In genomic region chr19:50309396-50310125, GRCh38 we compare ENCODE assay signal across 16 cellular contexts. TPM values are rescaled to one million over a fixed set of nuclear protein-coding genes. Genes with fewer than 3 reads are reported as not detected.
DNase-seq lines count a peak whose midpoint lies in the region; ATAC-seq and TF ChIP-seq lines count a peak whose summit lies in the region.
"Had no signal": no experiment of that assay in that cellular context is flagged by ENCODE, and none has a peak within 500 bp of the region (broad histone marks: within the 10 kb centered on the region; RNA-seq: fewer than 3 reads in every experiment).

No MANE protein-coding gene starts in this region.

- no peak for TF ChIP-seq EP300 in upper lobe of left lung (IDR thresholded peaks at IDR 0.05)

- H3K14ac ChIP-seq in neuronal stem cell (ENCODE audit: low read length): no peak overlapping the region

- WGBS in neuronal stem cell (ENCODE audit: extremely low coverage in 2 of 2, insufficient read length in 2 of 2, insufficient replicate concordance in 1 of 2), 2 donors: no CpG with 5 or more reads among the region's 16 CpGs
- WGBS in upper lobe of left lung, 2 donors: 72 to 83% methylated on average over 13 to 15 of the region's 16 CpGs

- H3K18ac ChIP-seq in neuronal stem cell (ENCODE audit: low read length): no peak overlapping the region

- no peak overlapping the region for H3K4ac ChIP-seq in neuronal stem cell (ENCODE audit: low read length)

- no peak overlapping the region for H3K27ac ChIP-seq in neuronal stem cell (replicated peaks; ENCODE audit: low read length)
- H3K27ac ChIP-seq in upper lobe of right lung: no peak overlapping the region
- no peak overlapping the region for H3K27ac ChIP-seq in upper lobe of left lung
- H3K27ac ChIP-seq: BLaER1 had no signal

- H3K36me3 Mint-ChIP-seq in chondrocyte (ENCODE audit: low read depth): peaks cover 1% of the 10 kb centered on the region
- H3K36me3 Mint-ChIP-seq: CD8-positive, alpha-beta T cell had no signal

- peak overlapping the region; percentile 19 for H3K23ac ChIP-seq in neuronal stem cell (ENCODE audit: low read depth, low read length, poor library complexity)

- peaks cover 14% of the 10 kb centered on the region for H3K4me1 Mint-ChIP-seq in stimulated activated naive CD8-positive, alpha-beta T cell treated with anti-CD3 and anti-CD28 coated beads, Interleukin-15, amount 100 ng/mL, for 72 hours
- H3K4me1 Mint-ChIP-seq in chondrocyte (ENCODE audit: low read depth): peaks cover 6% of the 10 kb centered on the region

- H3K36me3 ChIP-seq in neuronal stem cell (replicated peaks in 1 of 2; ENCODE audit: control insufficient read depth in 2 of 2, insufficient read depth in 2 of 2, low read length in 2 of 2) (no peaks in the 10 kb centered on the region), upper lobe of right lung (no peaks in the 10 kb centered on the region), upper lobe of left lung (peaks cover 0 to 19% (median 7%) of the 10 kb centered on the region in 4 donors)
- H3K36me3 ChIP-seq: BLaER1 had no signal

- no peak overlapping the region for H3K4me3 Mint-ChIP-seq in stimulated activated naive CD8-positive, alpha-beta T cell treated with anti-CD3 and anti-CD28 coated beads, Interleukin-15, amount 100 ng/mL, for 72 hours
- H3K4me3 Mint-ChIP-seq in chondrocyte (ENCODE audit: unreplicated experiment): no peak overlapping the region
- H3K4me3 Mint-ChIP-seq: CD8-positive, alpha-beta T cell had no signal

- H3K9me3 Mint-ChIP-seq in stimulated activated naive CD8-positive, alpha-beta T cell treated with anti-CD3 and anti-CD28 coated beads, Interleukin-15, amount 100 ng/mL, for 72 hours: no peaks in the 10 kb centered on the region
- no peaks in the 10 kb centered on the region for H3K9me3 Mint-ChIP-seq in chondrocyte (ENCODE audit: low read depth)
- H3K9me3 Mint-ChIP-seq: CD8-positive, alpha-beta T cell had no signal

- H3K79me1 ChIP-seq in neuronal stem cell (ENCODE audit: low read depth, low read length): peaks cover 2% of the 10 kb centered on the region

- no peak overlapping the region for H3K27ac Mint-ChIP-seq in stimulated activated naive CD8-positive, alpha-beta T cell treated with anti-CD3 and anti-CD28 coated beads, Interleukin-15, amount 100 ng/mL, for 72 hours
- H3K27ac Mint-ChIP-seq in chondrocyte (ENCODE audit: unreplicated experiment): no peak overlapping the region
- H3K27ac Mint-ChIP-seq: CD8-positive, alpha-beta T cell had no signal

- H4K91ac ChIP-seq in neuronal stem cell (ENCODE audit: low read depth, low read length, poor library complexity): no peak overlapping the region

- H3K9me3 ChIP-seq in neuronal stem cell (replicated peaks in 1 of 2; ENCODE audit: control insufficient read depth in 2 of 2, insufficient read depth in 1 of 2, low read depth in 1 of 2, low read length in 2 of 2) (peaks cover 0 to 8% of the 10 kb centered on the region in 2 donors), upper lobe of right lung (no peaks in the 10 kb centered on the region), upper lobe of left lung (no peaks in the 10 kb centered on the region)
- H3K9me3 ChIP-seq: BLaER1 had no signal

- H3K27me3 Mint-ChIP-seq in stimulated activated naive CD8-positive, alpha-beta T cell treated with anti-CD3 and anti-CD28 coated beads, Interleukin-15, amount 100 ng/mL, for 72 hours: peaks cover 90% of the 10 kb centered on the region
- H3K27me3 Mint-ChIP-seq in chondrocyte (ENCODE audit: low read depth): peaks cover 57% of the 10 kb centered on the region

- H3K4me1 ChIP-seq in neuronal stem cell (ENCODE audit: control insufficient read depth in 2 of 2, insufficient read depth in 1 of 2, low read depth in 1 of 2, low read length in 2 of 2) (peaks cover 0 to 9% of the 10 kb centered on the region in 2 donors), upper lobe of right lung (no peaks in the 10 kb centered on the region), upper lobe of left lung (peaks cover 3 to 24% (median 10%) of the 10 kb centered on the region in 4 donors)
- H3K4me1 ChIP-seq: BLaER1 had no signal

- H2BK120ac ChIP-seq in neuronal stem cell (ENCODE audit: low read depth, low read length): no peak overlapping the region

- no peak overlapping the region for H2AK5ac ChIP-seq in neuronal stem cell (ENCODE audit: low read depth, low read length)

- no peak overlapping the region for H2BK12ac ChIP-seq in neuronal stem cell (ENCODE audit: low read length)

- H3K4me3 ChIP-seq in neuronal stem cell (ENCODE audit: low read length in 2 of 2) (no peak overlapping the region), upper lobe of right lung (no peak overlapping the region), upper lobe of left lung (no peak overlapping the region)
- H3K4me3 ChIP-seq: BLaER1, GM12878 had no signal

- H3K9ac ChIP-seq in neuronal stem cell (ENCODE audit: low read depth, low read length, poor library complexity): no peak overlapping the region
- H3K9ac ChIP-seq: BLaER1 had no signal

- no peak for TF ChIP-seq POLR2A in upper lobe of left lung (IDR thresholded peaks at IDR 0.05)

- H2BK15ac ChIP-seq in neuronal stem cell (ENCODE audit: low read length): no peak overlapping the region

- no peak overlapping the region for H3K4me2 ChIP-seq in neuronal stem cell (ENCODE audit: insufficient read depth, low read length, poor library complexity, severe bottlenecking)
- H3K4me2 ChIP-seq: BLaER1 had no signal

- no peak for DNase-seq in stimulated activated naive CD8-positive, alpha-beta T cell treated with anti-CD3 and anti-CD28 coated beads, Interleukin-15, amount 100 ng/mL, for 72 hours
- no peak for DNase-seq in stimulated activated naive CD8-positive, alpha-beta T cell treated with anti-CD3 and anti-CD28 coated beads, Interleukin-15, Interleukin-2, amounts not matched to agents 100 U/mL and 50 U/mL, for 24 hours
- DNase-seq in chondrocyte (ENCODE audit: low spot score) (peak; percentile 51), neuronal stem cell (ENCODE audit: low spot score) (no peak), upper lobe of right lung (peak; percentile 60), upper lobe of left lung (no peak), SKM-1 treated with dmso at 0.1 percent for 144 hours (lab: John Stamatoyannopoulos, UW; ENCODE audit: unreplicated experiment) (no peak)
- DNase-seq: CD8-positive, alpha-beta T cell; DMS 273 treated with DMSO at 0.1 percent for 48 hours; DND-41; EL; HCEC 1CT had no signal

- no peak overlapping the region for H2AFZ ChIP-seq in neuronal stem cell (ENCODE audit: low read length)

- H3K27me3 ChIP-seq in neuronal stem cell (ENCODE audit: control insufficient read depth in 3 of 3, insufficient read depth in 3 of 3, low read depth in 1 of 3, low read length in 3 of 3) (peaks cover 3 to 90% (median 20%) of the 10 kb centered on the region in 3 experiments), upper lobe of right lung (peaks cover 43% of the 10 kb centered on the region), upper lobe of left lung (peaks cover 0 to 28% (median 16%) of the 10 kb centered on the region in 4 donors)

- ATAC-seq in stimulated activated naive CD8-positive, alpha-beta T cell treated with anti-CD3 and anti-CD28 coated beads, Interleukin-15, amount 100 ng/mL, for 72 hours: peak; percentile 43
- no peak for ATAC-seq in stimulated activated naive CD8-positive, alpha-beta T cell treated with anti-CD3 and anti-CD28 coated beads, Interleukin-15, Interleukin-2, amounts not matched to agents 100 U/mL and 50 U/mL, for 24 hours
- ATAC-seq in upper lobe of right lung: peak; percentile 5
- ATAC-seq in upper lobe of left lung (ENCODE audit: low FRiP score in 2 of 2): no peak
- ATAC-seq in HG03571 (IDR thresholded peaks at IDR 0.05; ENCODE audit: unreplicated experiment): no peak
- ATAC-seq: CD8-positive, alpha-beta T cell; GM12878 had no signal

- TF ChIP-seq CTCF in chondrocyte (IDR thresholded peaks at IDR 0.05) (no peak), upper lobe of right lung (IDR thresholded peaks at IDR 0.05) (no peak), upper lobe of left lung (IDR thresholded peaks at IDR 0.05) (no peak)

- intact Hi-C loops in upper lobe of right lung (cut with DNase I): no loop called here

- H2BK5ac ChIP-seq in neuronal stem cell (ENCODE audit: low read length): no peak overlapping the region

- H4K8ac ChIP-seq in neuronal stem cell (ENCODE audit: low read depth, low read length): no peak overlapping the region

RNA-seq across cellular contexts. Expression of gene KCNC3, which starts 19.6 kb away (rescaled TPM):
- total RNA-seq in chondrocyte: 4.9 to 9.3 TPM (median 8.9 TPM) in 3 replicates
- 6.8 TPM for polyA plus RNA-seq in neuronal stem cell (2013, experiment 1 of 2)
- 6.9 TPM for polyA plus RNA-seq in neuronal stem cell (2013, experiment 2 of 2)
- 12.8 TPM for total RNA-seq in upper lobe of right lung
- 10 to 100 TPM in 4 of 6 donors, 1 to 10 TPM in 2; 3.8 to 15.7 (median 12.2) TPM for total RNA-seq in upper lobe of left lung
- polyA plus RNA-seq: AG04450 had no signal

RNA-seq across cellular contexts. Expression of gene NAPSA, which starts 55.9 kb away (rescaled TPM):
- total RNA-seq in chondrocyte (0.27 to 0.74 TPM (median 0.55 TPM) in 3 replicates), upper lobe of right lung (1,895 TPM), upper lobe of left lung (1,000 to 10,000 TPM; 1,043 to 3,140 (median 1,660) TPM)
- 0.84 TPM for polyA plus RNA-seq in neuronal stem cell (2013, experiment 1 of 2)
- 0.72 TPM for polyA plus RNA-seq in neuronal stem cell (2013, experiment 2 of 2)

Comparison
In these comparisons a context has a peak if more than half of its experiments do, and no peak if none do; other contexts are left out.
1. ATAC-seq: peak in stimulated activated naive CD8-positive, alpha-beta T cell treated with anti-CD3 and anti-CD28 coated beads, Interleukin-15, amount 100 ng/mL, for 72 hours (single experiment) and upper lobe of right lung (single experiment); none in stimulated activated naive CD8-positive, alpha-beta T cell treated with anti-CD3 and anti-CD28 coated beads, Interleukin-15, Interleukin-2, amounts not matched to agents 100 U/mL and 50 U/mL, for 24 hours (single experiment), upper lobe of left lung (0 of 2) and HG03571 (single experiment).
2. DNase-seq: peak in chondrocyte (single experiment) and upper lobe of right lung (single experiment); none in stimulated activated naive CD8-positive, alpha-beta T cell treated with anti-CD3 and anti-CD28 coated beads, Interleukin-15, amount 100 ng/mL, for 72 hours (0 of 2), stimulated activated naive CD8-positive, alpha-beta T cell treated with anti-CD3 and anti-CD28 coated beads, Interleukin-15, Interleukin-2, amounts not matched to agents 100 U/mL and 50 U/mL, for 24 hours (single experiment), neuronal stem cell (single experiment), upper lobe of left lung (0 of 2) and SKM-1 treated with dmso at 0.1 percent for 144 hours (single experiment).
3. RNA of gene NAPSA, which starts 55.9 kb away (total RNA-seq): 1,895 TPM in upper lobe of right lung (single experiment) and 1,043 to 3,140 TPM in upper lobe of left lung; 0.27 to 0.74 TPM in chondrocyte; every median in the first group is over 100 times any median in the second.